ENCODE assay signal across 8 cellular contexts in the genomic region with DNA sequence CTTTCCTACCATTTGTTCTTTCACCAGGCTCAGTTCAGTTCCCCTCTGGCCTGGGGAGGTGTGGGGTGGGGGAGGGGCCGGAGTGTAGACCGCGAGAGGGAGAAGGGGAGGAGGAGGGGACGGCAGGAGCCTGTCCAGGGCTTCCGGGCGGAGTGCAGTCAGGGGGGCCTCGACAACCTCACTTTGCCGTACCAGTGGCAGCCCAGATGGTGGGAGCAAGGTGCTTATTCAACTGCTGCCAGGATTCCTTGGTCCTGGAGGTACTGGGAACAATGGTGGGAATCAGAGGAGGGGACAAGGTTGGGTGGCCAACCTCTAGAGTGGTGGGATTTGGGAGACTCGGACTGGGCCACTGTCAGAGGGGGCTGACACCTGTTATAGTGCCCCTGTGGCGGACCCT. TPM values are rescaled to one million over a fixed set of nuclear protein-coding genes. Genes with fewer than 3 reads are reported as not detected.
DNase-seq lines count a peak whose midpoint lies in the region; ATAC-seq, FAIRE-seq and TF ChIP-seq lines count a peak whose summit lies in the region.

No MANE protein-coding gene starts in this region.

- H3K27ac Mint-ChIP-seq in activated naive CD4-positive, alpha-beta T cell treated with anti-CD3 and anti-CD28 coated beads for 36 hours, result no peak overlapping the region
- H3K27ac Mint-ChIP-seq in activated naive CD4-positive, alpha-beta T cell treated with anti-CD3 and anti-CD28 coated beads, Interleukin-2, amount 50 U/mL, for 72 hours, result no peak overlapping the region

- ATAC-seq in activated naive CD4-positive, alpha-beta T cell treated with anti-CD3 and anti-CD28 coated beads, Interleukin-2, amount 50 U/mL, for 72 hours, result no peak
- ATAC-seq in GM12878 (peak; percentile 13; the same call in 1 of the 3 replicates), lower lobe of right lung (peak; percentile 23 to 30), upper lobe of left lung (ENCODE audit: low FRiP score in 2 of 2) (no peak), HG03342 (IDR thresholded peaks at IDR 0.05; ENCODE audit: unreplicated experiment) (no peak), GM18870 (IDR thresholded peaks at IDR 0.05; ENCODE audit: unreplicated experiment) (no peak)

- no peak for DNase-seq in activated naive CD4-positive, alpha-beta T cell treated with anti-CD3 and anti-CD28 coated beads for 36 hours
- no peak for DNase-seq in activated naive CD4-positive, alpha-beta T cell treated with anti-CD3 and anti-CD28 coated beads, Interleukin-2, amount 50 U/mL, for 72 hours (ENCODE audit: low spot score in 2 of 2)
- DNase-seq in GM12878 (ENCODE audit: low read depth, low spot score), result no peak
- DNase-seq in lower lobe of right lung, result no peak
- no peak for DNase-seq in upper lobe of left lung
- DNase-seq in DMS114 treated with DMSO at 0.1 percent for 48 hours (lab: John Stamatoyannopoulos, UW; ENCODE audit: unreplicated experiment), result no peak

- RAD21 ChIA-PET in GM12878 (lab: Charles Lee; ENCODE audit: unreplicated experiment), result interaction anchor here (1.3 kb wide), 1 partner anchor 83 kb away, joined by 3 read pairs; the partner anchor contains the start of gene PCSK7

- H3K36me3 Mint-ChIP-seq in activated naive CD4-positive, alpha-beta T cell treated with anti-CD3 and anti-CD28 coated beads for 36 hours (ENCODE audit: low read depth), result no peaks in the 10 kb centered on the region
- H3K36me3 Mint-ChIP-seq in activated naive CD4-positive, alpha-beta T cell treated with anti-CD3 and anti-CD28 coated beads, Interleukin-2, amount 50 U/mL, for 72 hours, result peaks cover 0 to 7% of the 10 kb centered on the region in 2 donors

- H3K27me3 ChIP-seq in GM12878 (replicated peaks in 1 of 2; ENCODE audit: control insufficient read depth in 2 of 2, insufficient read depth in 2 of 2, low read length in 1 of 2), result peaks cover 10 to 22% of the 10 kb centered on the region in 2 experiments
- H3K27me3 ChIP-seq in lower lobe of right lung (ENCODE audit: low read depth), result no peaks in the 10 kb centered on the region
- H3K27me3 ChIP-seq in upper lobe of left lung, result no peaks in the 10 kb centered on the region

- no TSS peak for BruUV-seq in GM12878 (replicated peaks; lab: Mats Ljungman, UMichigan)

- FAIRE-seq in GM12878 (lab: Jason Lieb, UNC), result no peak

- in situ Hi-C loops in GM12878 (cut with MboI), result no loop called here

- peak overlapping the region; percentile 52 for H3K4me3 Mint-ChIP-seq in activated naive CD4-positive, alpha-beta T cell treated with anti-CD3 and anti-CD28 coated beads for 36 hours

- H3K27ac ChIP-seq in GM12878 (ENCODE audit: control insufficient read depth, insufficient read depth) (no peak overlapping the region), lower lobe of right lung (no peak overlapping the region), upper lobe of left lung (no peak overlapping the region)

- H4K20me1 ChIP-seq in GM12878 (ENCODE audit: control insufficient read depth, insufficient read depth), result no peaks in the 10 kb centered on the region

- no peak overlapping the region for H3K4me3 ChIP-seq in GM12878
- peak overlapping the region; percentile 78 for H3K4me3 ChIP-seq in lower lobe of right lung
- peak overlapping the region in 3 of 4 donors; percentile 78 to 96 (median 91) for H3K4me3 ChIP-seq in upper lobe of left lung

- CTCF ChIA-PET in activated naive CD4-positive, alpha-beta T cell treated with anti-CD3 and anti-CD28 coated beads for 36 hours (lab: Charles Lee), result no interaction called here
- CTCF ChIA-PET in GM12878 (lab: Yijun Ruan, JAX), result no interaction called here

- 38% methylated on average over 7 of the region's 10 CpGs for WGBS in GM12878 (ENCODE audit: insufficient coverage, insufficient replicate concordance, low lambda C conversion rate, missing lambda C conversion rate)
- WGBS in upper lobe of left lung, 2 donors, result 17 to 30% methylated on average over 9 to 10 of the region's 10 CpGs

- no peak for TF ChIP-seq POLR2A in GM12878 (IDR thresholded peaks at IDR 0.05; ENCODE audit: low read depth, low read length)
- no peak for TF ChIP-seq POLR2A in upper lobe of left lung (IDR thresholded peaks at IDR 0.05)

- H3K79me2 ChIP-seq in GM12878 (ENCODE audit: control insufficient read depth, insufficient read depth, low read length), result no peaks in the 10 kb centered on the region

- peaks cover 3% of the 10 kb centered on the region for H3K4me1 ChIP-seq in GM12878 (ENCODE audit: control insufficient read depth, insufficient read depth, low read length)
- H3K4me1 ChIP-seq in lower lobe of right lung, result peaks cover 33% of the 10 kb centered on the region
- peaks cover 22 to 29% (median 25%) of the 10 kb centered on the region in 4 donors for H3K4me1 ChIP-seq in upper lobe of left lung

- peaks cover 34% of the 10 kb centered on the region for H3K27me3 Mint-ChIP-seq in activated naive CD4-positive, alpha-beta T cell treated with anti-CD3 and anti-CD28 coated beads for 36 hours (ENCODE audit: low read depth)

- H3K36me3 ChIP-seq in GM12878 (ENCODE audit: control insufficient read depth in 2 of 2, insufficient read depth in 2 of 2, low read length in 1 of 2), result no peaks in the 10 kb centered on the region; a peak in 1 of 4 replicates
- H3K36me3 ChIP-seq in lower lobe of right lung, result no peaks in the 10 kb centered on the region
- H3K36me3 ChIP-seq in upper lobe of left lung, result no peaks in the 10 kb centered on the region

- no peak overlapping the region for H3K4me2 ChIP-seq in GM12878 (ENCODE audit: control insufficient read depth, insufficient read depth)

- no peaks in the 10 kb centered on the region for H3K9me3 ChIP-seq in GM12878 (replicated peaks; ENCODE audit: control insufficient read depth, insufficient read depth, low read length)
- no peaks in the 10 kb centered on the region for H3K9me3 ChIP-seq in lower lobe of right lung
- H3K9me3 ChIP-seq in upper lobe of left lung, result no peaks in the 10 kb centered on the region

- H3K4me1 Mint-ChIP-seq in activated naive CD4-positive, alpha-beta T cell treated with anti-CD3 and anti-CD28 coated beads for 36 hours (ENCODE audit: low read depth), result peaks cover 6% of the 10 kb centered on the region

- no peak for TF ChIP-seq CTCF in GM12878 (IDR thresholded peaks at IDR 0.05 in 2 of 3, conservative IDR thresholded peaks at IDR 0.05 in 1 of 3; ENCODE audit: control insufficient read depth in 2 of 3, extremely low read depth in 1 of 3, insufficient read depth in 1 of 3, low read depth in 3 of 3, low read length in 3 of 3)
- TF ChIP-seq CTCF in lower lobe of right lung (IDR thresholded peaks at IDR 0.05), result no peak
- TF ChIP-seq CTCF in upper lobe of left lung (IDR thresholded peaks at IDR 0.05), result no peak

- TF ChIP-seq EP300 in GM12878 (IDR thresholded peaks at IDR 0.05; ENCODE audit: borderline replicate concordance in 1 of 2, control insufficient read depth in 1 of 2, low read depth in 2 of 2, low read length in 2 of 2), result no peak
- TF ChIP-seq EP300 in upper lobe of left lung (IDR thresholded peaks at IDR 0.05), result no peak

- no peak for TF ChIP-seq RAD21 in GM12878 (IDR thresholded peaks at IDR 0.05; ENCODE audit: insufficient read depth, low read depth, low read length)

- no peak overlapping the region for H3K9ac ChIP-seq in GM12878 (ENCODE audit: control insufficient read depth, insufficient read depth, low read length)

- no peaks in the 10 kb centered on the region for H3K9me3 Mint-ChIP-seq in activated naive CD4-positive, alpha-beta T cell treated with anti-CD3 and anti-CD28 coated beads for 36 hours
- no peaks in the 10 kb centered on the region for H3K9me3 Mint-ChIP-seq in activated naive CD4-positive, alpha-beta T cell treated with anti-CD3 and anti-CD28 coated beads, Interleukin-2, amount 50 U/mL, for 72 hours

- intact Hi-C loops in activated naive CD4-positive, alpha-beta T cell treated with anti-CD3 and anti-CD28 coated beads for 36 hours (cut with micrococcal nuclease), result no loop called here
- intact Hi-C loops in GM12878 (cut with micrococcal nuclease; ENCODE audit: unreplicated experiment), result no loop called here
- intact Hi-C loops in lower lobe of right lung (cut with DNase I), result no loop called here

- SMC1A ChIA-PET in GM12878 (lab: Charles Lee; ENCODE audit: uncharacterized antibody, unreplicated experiment), result no interaction called here

- no peak overlapping the region for H2AFZ ChIP-seq in GM12878 (ENCODE audit: control insufficient read depth, low read depth, low read length)

- POLR2A ChIA-PET in GM12878 (lab: Charles Lee), result interaction anchor here (0.6 kb wide), 2 partner anchors 100 to 192 kb away, joined by 4 to 5 read pairs; no protein-coding TSS in a partner anchor

RNA-seq across cellular contexts. Expression of gene BACE1, which starts 1.2 kb away (rescaled TPM):
- under 1 TPM; 0.62 TPM for total RNA-seq in activated naive CD4-positive, alpha-beta T cell treated with anti-CD3 and anti-CD28 coated beads for 36 hours
- total RNA-seq in activated naive CD4-positive, alpha-beta T cell treated with anti-CD3 and anti-CD28 coated beads, Interleukin-2, amount 50 U/mL, for 72 hours, result under 1 TPM; 0.11 to 0.39 TPM
- total RNA-seq in GM12878 (2013; cell fraction: nucleolus; rRNA removed), result 0.15 TPM in 1 of 2 replicates, not detected in the other
- total RNA-seq in GM12878 (2014; rRNA removed), result 0.44 and 0.56 TPM in 2 replicates
- total RNA-seq in GM12878 (2014; rRNA removed; fragmentation: Illumina TruSeq; extraction: Trizol), result 0.05 and 0.09 TPM in 2 replicates
- 0.29 and 0.62 TPM in 2 replicates for total RNA-seq in GM12878 (2021)
- polyA plus RNA-seq in GM12878 (2011; ENCODE audit: low read depth), result 0.33 TPM
- 1.1 and 1.6 TPM in 2 replicates for polyA plus RNA-seq in GM12878 (2011; rRNA removed)
- polyA plus RNA-seq in GM12878 (2011; cell fraction: cytosol; rRNA removed), result 2.1 and 2.7 TPM in 2 replicates
- 3.6 and 5.1 TPM in 2 replicates for polyA plus RNA-seq in GM12878 (2011; cell fraction: nucleus; rRNA removed)
- 0.76 and 1.2 TPM in 2 replicates for polyA plus RNA-seq in GM12878 (2012)
- 0.05 and 0.10 TPM in 2 replicates for polyA plus RNA-seq in GM12878 (2014; fragmentation: Illumina TruSeq; extraction: Trizol)
- under 1 TPM; 0.07 to 0.23 TPM for polyA plus RNA-seq in GM12878 (2014; fragmentation: Nextera tagmentation; extraction: Ambion mirVana)
- polyA plus RNA-seq in GM12878 (2014; rRNA removed), result 0.08 and 0.38 TPM in 2 replicates
- polyA plus RNA-seq in GM12878 (2016; fragmentation: Nextera tagmentation; extraction: Ambion mirVana), result under 1 TPM; 0.26 to 0.86 TPM
- 3.9 and 6.3 TPM in 2 replicates for polyA minus RNA-seq in GM12878 (2011; rRNA and poly(A)+ RNA removed)
- 0.27 and 1.2 TPM in 2 replicates for polyA minus RNA-seq in GM12878 (2011; cell fraction: cytosol; rRNA and poly(A)+ RNA removed)
- polyA minus RNA-seq in GM12878 (2011; cell fraction: nucleus; rRNA and poly(A)+ RNA removed), result 0.77 and 0.85 TPM in 2 replicates
- total RNA-seq in lower lobe of right lung, result 28.4 TPM
- total RNA-seq in upper lobe of left lung, result 10 to 100 TPM; 11.1 to 37.9 (median 25.5) TPM

RNA-seq across cellular contexts. Expression of gene CEP164, which starts 12.8 kb away (rescaled TPM):
- 10 to 100 TPM; 23.9 to 24.6 TPM for total RNA-seq in activated naive CD4-positive, alpha-beta T cell treated with anti-CD3 and anti-CD28 coated beads for 36 hours
- 10 to 100 TPM; 20.1 to 30.1 TPM for total RNA-seq in activated naive CD4-positive, alpha-beta T cell treated with anti-CD3 and anti-CD28 coated beads, Interleukin-2, amount 50 U/mL, for 72 hours
- total RNA-seq in GM12878 (2013; cell fraction: nucleolus; rRNA removed), result 35.7 and 41.6 TPM in 2 replicates
- total RNA-seq in GM12878 (2014; rRNA removed) (20.7 and 21.4 TPM in 2 replicates), GM12878 (2014; rRNA removed; fragmentation: Illumina TruSeq; extraction: Trizol) (19.1 and 20.6 TPM in 2 replicates), GM12878 (2021) (24.7 and 31.2 TPM in 2 replicates), lower lobe of right lung (27.3 TPM), upper lobe of left lung (10 to 100 TPM; 16.1 to 73.3 (median 27.9) TPM)
- 8.8 TPM for polyA plus RNA-seq in GM12878 (2011; ENCODE audit: low read depth)
- polyA plus RNA-seq in GM12878 (2011; rRNA removed) (7.3 and 9.4 TPM in 2 replicates), GM12878 (2014; fragmentation: Illumina TruSeq; extraction: Trizol) (17.5 and 20.1 TPM in 2 replicates), GM12878 (2014; fragmentation: Nextera tagmentation; extraction: Ambion mirVana) (1 to 10 TPM; 4.2 to 6.7 TPM), GM12878 (2014; rRNA removed) (20.7 and 21.9 TPM in 2 replicates), GM12878 (2016; fragmentation: Nextera tagmentation; extraction: Ambion mirVana) (10 to 100 TPM; 15.2 to 20.3 TPM)
- 7.2 and 7.7 TPM in 2 replicates for polyA plus RNA-seq in GM12878 (2011; cell fraction: cytosol; rRNA removed)
- polyA plus RNA-seq in GM12878 (2011; cell fraction: nucleus; rRNA removed), result 39.6 and 44.2 TPM in 2 replicates
- 10.6 and 11.9 TPM in 2 replicates for polyA plus RNA-seq in GM12878 (2012)
- 10.6 and 14.2 TPM in 2 replicates for polyA minus RNA-seq in GM12878 (2011; rRNA and poly(A)+ RNA removed)
- 5.3 and 6.9 TPM in 2 replicates for polyA minus RNA-seq in GM12878 (2011; cell fraction: cytosol; rRNA and poly(A)+ RNA removed)
- polyA minus RNA-seq in GM12878 (2011; cell fraction: nucleus; rRNA and poly(A)+ RNA removed), result 5.8 and 12.5 TPM in 2 replicates

RNA-seq across cellular contexts. Expression of gene BACE1-AS, which starts 23.7 kb away (rescaled TPM):
- total RNA-seq in activated naive CD4-positive, alpha-beta T cell treated with anti-CD3 and anti-CD28 coated beads for 36 hours, result 1 to 10 TPM; 2.8 to 3.0 TPM
- total RNA-seq in activated naive CD4-positive, alpha-beta T cell treated with anti-CD3 and anti-CD28 coated beads, Interleukin-2, amount 50 U/mL, for 72 hours, result 1 to 10 TPM; 3.1 to 7.0 TPM
- total RNA-seq in GM12878 (2013; cell fraction: nucleolus; rRNA removed), result 16.5 and 17.6 TPM in 2 replicates
- total RNA-seq in GM12878 (2014; rRNA removed) (2.6 and 3.1 TPM in 2 replicates), GM12878 (2014; rRNA removed; fragmentation: Illumina TruSeq; extraction: Trizol) (3.0 and 3.3 TPM in 2 replicates), GM12878 (2021) (3.7 and 4.7 TPM in 2 replicates), lower lobe of right lung (8.6 TPM), upper lobe of left lung (1 to 10 TPM; 3.8 to 7.4 (median 5.0) TPM)
- polyA plus RNA-seq in GM12878 (2011; ENCODE audit: low read depth), result 1.3 TPM
- polyA plus RNA-seq in GM12878 (2011; rRNA removed) (2.5 and 4.1 TPM in 2 replicates), GM12878 (2014; fragmentation: Illumina TruSeq; extraction: Trizol) (3.6 and 7.0 TPM in 2 replicates), GM12878 (2014; fragmentation: Nextera tagmentation; extraction: Ambion mirVana) (1 to 10 TPM; 2.0 to 5.8 TPM), GM12878 (2014; rRNA removed) (1.9 and 2.6 TPM in 2 replicates), GM12878 (2016; fragmentation: Nextera tagmentation; extraction: Ambion mirVana) (1 to 10 TPM; 6.7 TPM)
- 3.5 and 4.6 TPM in 2 replicates for polyA plus RNA-seq in GM12878 (2011; cell fraction: cytosol; rRNA removed)
- polyA plus RNA-seq in GM12878 (2011; cell fraction: nucleus; rRNA removed), result 10.9 and 12.8 TPM in 2 replicates
- 2.1 and 3.8 TPM in 2 replicates for polyA plus RNA-seq in GM12878 (2012)
- 5.2 and 8.1 TPM in 2 replicates for polyA minus RNA-seq in GM12878 (2011; rRNA and poly(A)+ RNA removed)
- polyA minus RNA-seq in GM12878 (2011; cell fraction: cytosol; rRNA and poly(A)+ RNA removed), result 1.9 and 3.8 TPM in 2 replicates
- 3.9 and 6.8 TPM in 2 replicates for polyA minus RNA-seq in GM12878 (2011; cell fraction: nucleus; rRNA and poly(A)+ RNA removed)

Comparison
In these comparisons a context has a peak if more than half of its experiments do, and no peak if none do; other contexts are left out.
1. ATAC-seq: peak in GM12878 (single experiment) and lower lobe of right lung (2 of 2); none in activated naive CD4-positive, alpha-beta T cell treated with anti-CD3 and anti-CD28 coated beads, Interleukin-2, amount 50 U/mL, for 72 hours (0 of 2), upper lobe of left lung (0 of 2), HG03342 (single experiment) and GM18870 (single experiment).
2. RNA of gene BACE1, which starts 1.2 kb away (total RNA-seq): 11.1 to 37.9 TPM in upper lobe of left lung and 28.4 TPM in lower lobe of right lung (single experiment); 0.62 TPM in activated naive CD4-positive, alpha-beta T cell treated with anti-CD3 and anti-CD28 coated beads for 36 hours, 0.05 to 0.62 TPM in GM12878 and 0.11 to 0.39 TPM in activated naive CD4-positive, alpha-beta T cell treated with anti-CD3 and anti-CD28 coated beads, Interleukin-2, amount 50 U/mL, for 72 hours; every median in the first group is over 4 times any median in the second.